26 cellular contexts compared by ENCODE assay signal in genomic region chr1:38908821-38909220, GRCh38. TPM values are rescaled to one million over a fixed set of nuclear protein-coding genes. Genes with fewer than 3 reads are reported as not detected.
"Had no signal": no experiment of that assay in that cellular context is flagged by ENCODE, and none has a peak within 500 bp of the region (broad histone marks: within the 10 kb centered on the region; RNA-seq: fewer than 3 reads in every experiment).

No MANE protein-coding gene starts in this region.

- ATAC-seq: heart right ventricle; left lobe of liver; lower lobe of right lung; natural killer cell; pancreas; right lobe of liver; stimulated activated memory B cell treated with anti-CD40 and anti-IgM and Interleukin-4, amounts not matched to agents 10 μg/mL and 1 μg/mL and 100 μg/mL, for 72 hours had no signal

- DNase-seq: cortex of kidney; effector CD8-positive, alpha-beta T cell; heart right ventricle; hypothalamus; lower lobe of right lung; natural killer cell; nucleus accumbens; pancreas; retina; right lobe of liver; stimulated activated CD4-positive, alpha-beta T cell treated with anti-CD3 and anti-CD28 coated beads, Interleukin-4, amount 100 ng/mL, for 1 hour; tibial artery; uterus had no signal

- H3K36me3 Mint-ChIP-seq: natural killer cell; stimulated activated memory B cell treated with anti-CD40 and anti-IgM and Interleukin-4, amounts not matched to agents 10 μg/mL and 1 μg/mL and 100 μg/mL, for 72 hours had no signal

- H3K4me1 ChIP-seq: heart right ventricle, lower lobe of right lung, pancreas, tibial artery, upper lobe of left lung, uterus had no signal

- H3K27ac ChIP-seq: dorsolateral prefrontal cortex, heart right ventricle, lower lobe of right lung, pancreas, right lobe of liver, tibial artery, upper lobe of left lung, uterus had no signal

- H3K4me3 Mint-ChIP-seq: memory B cell; mesothelial cell of epicardium; natural killer cell; neural crest cell; stimulated activated memory B cell treated with anti-CD40 and anti-IgM and Interleukin-4, amounts not matched to agents 10 μg/mL and 1 μg/mL and 100 μg/mL, for 72 hours; stimulated activated naive CD8-positive, alpha-beta T cell treated with anti-CD3 and anti-CD28 coated beads, Interleukin-15, Interleukin-2, amounts not matched to agents 100 ng/mL and 50 ng/mL, for 24 hours had no signal

- H3K27ac Mint-ChIP-seq: memory B cell; mesothelial cell of epicardium; natural killer cell; progenitor cell of endocrine pancreas; stimulated activated memory B cell treated with anti-CD40 and anti-IgM and Interleukin-4, amounts not matched to agents 10 μg/mL and 1 μg/mL and 100 μg/mL, for 72 hours; stimulated activated naive CD8-positive, alpha-beta T cell treated with anti-CD3 and anti-CD28 coated beads, Interleukin-15, Interleukin-2, amounts not matched to agents 100 ng/mL and 50 ng/mL, for 24 hours had no signal

- H3K4me3 ChIP-seq: dorsolateral prefrontal cortex, heart right ventricle, lower lobe of right lung, pancreas, right lobe of liver, tibial artery, upper lobe of left lung, uterus had no signal

- H3K9me3 Mint-ChIP-seq: stimulated activated memory B cell treated with anti-CD40 and anti-IgM and Interleukin-4, amounts not matched to agents 10 μg/mL and 1 μg/mL and 100 μg/mL, for 72 hours had no signal

- H3K27me3 Mint-ChIP-seq: memory B cell; progenitor cell of endocrine pancreas; stimulated activated memory B cell treated with anti-CD40 and anti-IgM and Interleukin-4, amounts not matched to agents 10 μg/mL and 1 μg/mL and 100 μg/mL, for 72 hours; stimulated activated naive CD8-positive, alpha-beta T cell treated with anti-CD3 and anti-CD28 coated beads, Interleukin-15, Interleukin-2, amounts not matched to agents 100 ng/mL and 50 ng/mL, for 24 hours had no signal

- H3K36me3 ChIP-seq: heart right ventricle, lower lobe of right lung, pancreas, right lobe of liver, upper lobe of left lung, uterus had no signal

- H3K27me3 ChIP-seq: dorsolateral prefrontal cortex, heart right ventricle, pancreas, right lobe of liver, tibial artery, upper lobe of left lung, uterus had no signal

- H3K4me1 Mint-ChIP-seq: memory B cell; mesothelial cell of epicardium; natural killer cell; neural crest cell; stimulated activated memory B cell treated with anti-CD40 and anti-IgM and Interleukin-4, amounts not matched to agents 10 μg/mL and 1 μg/mL and 100 μg/mL, for 72 hours had no signal

RNA-seq across cellular contexts. Expression of gene GJA9, which starts 27.4 kb away (rescaled TPM):
- total RNA-seq: frontal cortex, glomerular endothelial cell, heart right ventricle, left lobe of liver, lower lobe of right lung, mesothelial cell of epicardium, myocyte, natural killer cell, neural crest cell, pancreas, progenitor cell of endocrine pancreas, right lobe of liver, temporal lobe, upper lobe of left lung, uterus had no signal
- polyA plus RNA-seq: heart right ventricle, pancreas had no signal

RNA-seq across cellular contexts. Expression of gene RHBDL2, which starts 32.8 kb away (rescaled TPM):
- total RNA-seq: left lobe of liver, mesothelial cell of epicardium, natural killer cell, neural crest cell, progenitor cell of endocrine pancreas had no signal
